9 cellular contexts compared by ENCODE assay signal in genomic region chrX:109463729-109464128, GRCh38. TPM values are rescaled to one million over a fixed set of nuclear protein-coding genes. Genes with fewer than 3 reads are reported as not detected.
"Had no signal": no experiment of that assay in that cellular context is flagged by ENCODE, and none has a peak within 500 bp of the region (broad histone marks: within the 10 kb centered on the region; RNA-seq: fewer than 3 reads in every experiment).

No MANE protein-coding gene starts in this region.

- H3K36me3 ChIP-seq: HAP-1 had no signal

- H3K4me3 ChIP-seq: GM23338, HAP-1, K562 had no signal

- H3K9me3 ChIP-seq: HAP-1 had no signal

- H3K4me1 ChIP-seq: HAP-1 had no signal

- H3K9me3 Mint-ChIP-seq: GM23338 had no signal

- DNase-seq: IMR-90, KG1 had no signal

- H3K27ac ChIP-seq: HL-60 had no signal

- H3K4me1 Mint-ChIP-seq: GM23338 had no signal

- H3K4me3 Mint-ChIP-seq: GM23338 had no signal

- H3K27ac Mint-ChIP-seq: GM23338 had no signal

- ATAC-seq: GM23338, HCT116, K562 had no signal

- FAIRE-seq: H1, H54, K562 had no signal

RNA-seq across cellular contexts. Expression of gene GUCY2F, which starts 18.2 kb away (rescaled TPM):
- total RNA-seq: H1, IMR-90 had no signal
- polyA plus RNA-seq: IMR-90 had no signal
